ENCODE assay signal across 11 cellular contexts in genomic region chr6:48068326-48069191, GRCh38. TPM values are rescaled to one million over a fixed set of nuclear protein-coding genes. Genes with fewer than 3 reads are reported as not detected.
DNase-seq lines count a peak whose midpoint lies in the region; ATAC-seq and TF ChIP-seq lines count a peak whose summit lies in the region.
"Had no signal": no experiment of that assay in that cellular context is flagged by ENCODE, and none has a peak within 500 bp of the region (broad histone marks: within the 10 kb centered on the region; RNA-seq: fewer than 3 reads in every experiment).

No MANE protein-coding gene starts in this region.

- CTCF ChIA-PET in GM10248 (lab: Yijun Ruan, JAX), result no interaction called here

- DNase-seq in NCI-H1436 (lab: John Stamatoyannopoulos, UW) (peak; percentile 12), NCI-H1436 treated with DMSO at 0.1 percent for 48 hours (lab: John Stamatoyannopoulos, UW) (no peak), astrocyte of the hippocampus (ENCODE audit: low read depth, low spot score) (peak; percentile 39), iPS-NIHi11 (ENCODE audit: low spot score) (peak; percentile 32), testis (no peak), medulla oblongata (ENCODE audit: extremely low spot score) (no peak), GM10248 (ENCODE audit: extremely low spot score) (no peak)
- DNase-seq: 8988T; activated T-cell treated with anti-CD3 and anti-CD28 coated beads, Interleukin-2, amount 50 U/mL, for 72 hours; NCI-H2029 treated with DMSO at 0.1 percent for 48 hours had no signal

- H3K4me3 ChIP-seq in testis, result peak overlapping the region; percentile 31 to 42

- no peaks in the 10 kb centered on the region for H3K27me3 ChIP-seq in testis

- no peak for ATAC-seq in GM21825 (IDR thresholded peaks at IDR 0.05; ENCODE audit: unreplicated experiment)

- TF ChIP-seq CTCF in testis (IDR thresholded peaks at IDR 0.05) (no peak), GM10248 (IDR thresholded peaks at IDR 0.05; ENCODE audit: control extremely low read depth, extremely low read depth, low read depth, missing control alignments) (no peak)

- 0 to 1% methylated on average over 1 to 63 of the region's 63 CpGs for WGBS in testis, 2 donors

- H3K27ac ChIP-seq in testis, result no peak overlapping the region

- no peak for TF ChIP-seq POLR2A in testis (IDR thresholded peaks at IDR 0.05)

- no peaks in the 10 kb centered on the region for H3K36me3 ChIP-seq in testis (ENCODE audit: low read depth, missing control alignments)

- H3K4me1 ChIP-seq in testis, result no peaks in the 10 kb centered on the region

- POLR2A ChIA-PET in GM10248 (lab: Yijun Ruan, JAX), result no interaction called here

- intact Hi-C loops in testis (cut with DNase I; ENCODE audit: low total_unique reads), result no loop called here

- H3K9me3 ChIP-seq in testis, result no peaks in the 10 kb centered on the region

RNA-seq across cellular contexts. Expression of gene PTCHD4, which starts 42.4 kb away (rescaled TPM):
- total RNA-seq in testis, result 1 to 10 TPM in 1 of 2 donors, under 1 TPM in 1; 0.68 to 1.6 TPM
- 0.17 TPM for polyA plus RNA-seq in testis (ENCODE audit: insufficient read depth, low read depth, low replicate concordance)
- total RNA-seq: activated T-cell treated with anti-CD3 and anti-CD28 coated beads, Interleukin-2, amount 50 U/mL, for 72 hours had no signal

Comparison
In these comparisons a context has a peak if more than half of its experiments do, and no peak if none do; other contexts are left out.
1. DNase-seq: peak in NCI-H1436 (single experiment), astrocyte of the hippocampus (single experiment) and iPS-NIHi11 (single experiment); none in NCI-H1436 treated with DMSO at 0.1 percent for 48 hours (single experiment), testis (single experiment), medulla oblongata (single experiment) and GM10248 (single experiment).